In the genomic region with DNA sequence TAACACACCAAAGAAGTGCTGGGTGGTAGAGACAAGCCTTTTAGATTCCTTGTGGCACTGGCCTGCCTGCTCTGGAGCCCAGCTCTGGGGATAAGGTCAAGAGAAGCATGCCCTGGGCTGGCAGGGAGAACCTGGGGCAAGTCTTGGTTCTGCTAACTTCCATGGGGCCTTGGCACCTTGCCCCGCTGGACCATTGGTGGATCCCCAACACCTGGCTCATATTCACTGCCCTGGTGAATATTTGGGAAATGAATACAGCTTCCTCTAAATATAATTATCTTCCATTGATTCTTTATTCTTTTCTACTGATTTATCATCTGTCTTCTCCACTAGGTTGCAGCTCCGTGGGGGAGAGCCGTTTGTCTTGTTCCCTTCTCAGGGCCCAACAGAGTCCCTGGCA, we compare ENCODE assay signal across 1 cellular context.
TF ChIP-seq lines count a peak whose summit lies in the region.

No MANE protein-coding gene starts in this region.

TF ChIP-seq in H1, 55 proteins besides CTCF, POLR2A, EP300 and RAD21:
- TF ChIP-seq TAF1 (IDR thresholded peaks at IDR 0.05; ENCODE audit: low read depth, low read length) (no peak), SRF (IDR thresholded peaks at IDR 0.05; ENCODE audit: low read depth, low read length) (no peak), SUZ12 (IDR thresholded peaks at IDR 0.05; ENCODE audit: low read length) (no peak), TAF7 (optimal IDR thresholded peaks at IDR 0.05; ENCODE audit: borderline replicate concordance, low read depth, low read length) (no peak), CBX5 (IDR thresholded peaks at IDR 0.05; ENCODE audit: low read depth, low read length) (no peak), MAX (IDR thresholded peaks at IDR 0.05) (no peak), RXRA (IDR thresholded peaks at IDR 0.05; ENCODE audit: insufficient read depth, low read depth, low read length) (no peak), SIN3A (conservative IDR thresholded peaks at IDR 0.05 in 1 of 2, IDR thresholded peaks at IDR 0.05 in 1 of 2; ENCODE audit: low read depth in 1 of 2, low read length in 2 of 2) (no peak), YY1 (IDR thresholded peaks at IDR 0.05; ENCODE audit: low read depth, low read length) (no peak), SP1 (IDR thresholded peaks at IDR 0.05; ENCODE audit: low read depth, low read length) (no peak), BCL11A (IDR thresholded peaks at IDR 0.05; ENCODE audit: low read depth in 2 of 2, low read length in 2 of 2) (no peak), TEAD4 (IDR thresholded peaks at IDR 0.05; ENCODE audit: low read depth, low read length) (no peak), USF2 (IDR thresholded peaks at IDR 0.05; ENCODE audit: low read length) (no peak), NRF1 (IDR thresholded peaks at IDR 0.05; ENCODE audit: low read depth, low read length) (no peak), CHD1 (IDR thresholded peaks at IDR 0.05; ENCODE audit: low read depth, low read length) (no peak), CHD2 (IDR thresholded peaks at IDR 0.05; ENCODE audit: low read length) (no peak), GTF2F1 (IDR thresholded peaks at IDR 0.05; ENCODE audit: borderline replicate concordance, low read depth, low read length) (no peak), POLR2AphosphoS5 (IDR thresholded peaks at IDR 0.05; ENCODE audit: low read depth, low read length) (no peak)
